In the genomic region with DNA sequence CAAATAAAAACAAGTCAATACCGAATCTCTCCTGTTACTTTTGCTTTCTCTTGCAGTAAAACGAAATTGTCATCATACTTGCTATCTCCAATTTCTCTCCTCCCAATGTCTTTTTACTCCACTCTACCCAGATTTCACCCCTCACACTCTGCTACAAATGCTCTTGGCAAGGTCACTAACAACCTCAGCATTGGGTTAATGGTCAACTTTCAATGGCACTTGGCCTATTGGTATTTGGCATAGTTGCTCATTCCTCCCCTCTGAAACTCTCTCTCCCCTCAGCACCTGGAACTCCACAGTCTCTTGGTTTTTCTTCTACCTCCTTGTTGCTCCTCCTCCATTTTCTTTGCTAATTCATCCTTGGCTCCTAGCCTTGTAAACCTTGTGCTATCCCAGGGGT, we compare ENCODE assay signal across 16 cellular contexts.
"Had no signal": no experiment of that assay in that cellular context is flagged by ENCODE, and none has a peak within 500 bp of the region (broad histone marks: within the 10 kb centered on the region; RNA-seq: fewer than 3 reads in every experiment).

No MANE protein-coding gene starts in this region.

- H3K27ac ChIP-seq: colonic mucosa, heart left ventricle, right atrium auricular region, suprapubic skin, thyroid gland, uterus had no signal

- DNase-seq: colonic mucosa; effector CD4-positive, alpha-beta T cell; heart left ventricle; hypothalamus; left ventricle myocardium superior; mammary epithelial cell; naive thymus-derived CD4-positive, alpha-beta T cell; nephron progenitor cell; posterior cingulate gyrus; small intestine; stimulated activated CD4-positive, alpha-beta T cell treated with anti-CD3 and anti-CD28 coated beads, Interleukin-12 subunit alpha, Interleukin-12 subunit beta, amount 100 ng/mL, for 4 hours; stimulated activated naive CD4-positive, alpha-beta T cell; thyroid gland; uterus had no signal

- H3K9me3 ChIP-seq: colonic mucosa, suprapubic skin, thyroid gland, uterus had no signal

- H3K4me1 ChIP-seq: colonic mucosa, heart left ventricle, right atrium auricular region, suprapubic skin, thyroid gland, uterus had no signal

- H3K36me3 ChIP-seq: colonic mucosa, heart left ventricle, right atrium auricular region, suprapubic skin, thyroid gland, uterus had no signal

- H3K4me3 ChIP-seq: colonic mucosa, heart left ventricle, right atrium auricular region, suprapubic skin, thyroid gland, uterus had no signal

- H3K27me3 ChIP-seq: colonic mucosa, right atrium auricular region, thyroid gland, uterus had no signal

- ATAC-seq: heart left ventricle; left ventricle myocardium superior; naive thymus-derived CD4-positive, alpha-beta T cell had no signal
